In the genomic region with DNA sequence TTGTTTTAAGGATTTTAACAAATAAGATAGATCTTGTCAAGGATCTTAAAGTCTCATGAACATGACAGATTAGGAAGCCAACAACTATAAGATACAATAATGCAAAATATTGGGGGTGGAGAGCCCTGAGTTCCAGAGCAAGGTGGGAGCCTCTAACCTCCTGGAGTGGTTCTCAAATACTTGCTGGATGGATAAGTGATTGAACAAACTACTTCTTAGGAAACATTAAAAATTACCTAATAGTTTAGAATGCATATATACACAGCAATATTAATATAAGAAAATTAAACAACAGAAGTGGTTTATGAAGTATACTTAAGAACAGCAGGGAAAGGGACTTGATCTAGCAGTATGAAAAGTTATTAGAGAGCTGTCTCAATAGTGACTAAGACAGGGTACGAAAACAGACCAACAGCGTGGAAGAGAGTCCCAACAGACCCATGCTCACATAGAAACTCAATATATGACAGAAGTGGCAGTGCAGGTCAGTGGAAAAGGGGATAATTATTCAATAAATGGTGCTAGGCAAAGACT, we compare ENCODE assay signal across 6 cellular contexts.
"Had no signal": no experiment of that assay in that cellular context is flagged by ENCODE, and none has a peak within 500 bp of the region (broad histone marks: within the 10 kb centered on the region; RNA-seq: fewer than 3 reads in every experiment).

No MANE protein-coding gene starts in this region.

- DNase-seq: H9, HCEC 1CT, IMR-90 had no signal

- ATAC-seq: GM23338, K562 had no signal

- H3K4me3 ChIP-seq: GM23338, K562 had no signal

- H3K27ac ChIP-seq: HL-60 had no signal
